Comparison of ENCODE assay signal across 30 cellular contexts in genomic region chr5:106324356-106324755, GRCh38.
"Had no signal": no experiment of that assay in that cellular context is flagged by ENCODE, and none has a peak within 500 bp of the region (broad histone marks: within the 10 kb centered on the region; RNA-seq: fewer than 3 reads in every experiment).

No MANE protein-coding gene starts in this region.

- DNase-seq: activated effector memory CD4-positive, alpha-beta T cell treated with anti-CD3 and anti-CD28 coated beads, Interleukin-2, amount 50 U/mL, for 16 hours; activated effector memory CD4-positive, alpha-beta T cell treated with Interleukin-2 at 50 U/mL for 16 hours; activated gamma-delta T cell; activated gamma-delta T cell treated with Interleukin-2 at 50 U/mL for 16 hours; activated naive CD4-positive, alpha-beta T cell; activated naive CD4-positive, alpha-beta T cell treated with anti-CD3 and anti-CD28 coated beads for 36 hours; activated naive CD4-positive, alpha-beta T cell treated with anti-CD3 and anti-CD28 coated beads, Interleukin-2, amount 10 ng/mL, durations not matched to agents 7 days and 5 days; activated naive CD4-positive, alpha-beta T cell treated with anti-CD3 and anti-CD28 coated beads, Interleukin-2, amount 50 U/mL, for 16 hours; activated naive CD4-positive, alpha-beta T cell treated with Interleukin-2 at 50 U/mL for 16 hours; activated naive CD8-positive, alpha-beta T cell treated with anti-CD3 and anti-CD28 coated beads for 36 hours; activated naive CD8-positive, alpha-beta T cell treated with anti-CD3 and anti-CD28 coated beads, Interleukin-2, amount 10 ng/mL, durations not matched to agents 7 days and 5 days; activated naive CD8-positive, alpha-beta T cell treated with anti-CD3 and anti-CD28 coated beads, Interleukin-2, amount 50 U/mL, for 24 hours; activated T-cell treated with anti-CD3 and anti-CD28 coated beads, Interleukin-2, amount 50 U/mL, for 1 hour; activated T-cell treated with anti-CD3 and anti-CD28 coated beads, Interleukin-2, amount 50 U/mL, for 24 hours; activated T-cell treated with anti-CD3 and anti-CD28 coated beads, Interleukin-2, amount 50 U/mL, for 4 hours; activated T-cell treated with anti-CD3 and anti-CD28 coated beads, Interleukin-2, amount 50 U/mL, for 48 hours; activated T-cell treated with anti-CD3 and anti-CD28 coated beads, Interleukin-2, amount 50 U/mL, for 72 hours; adrenal gland; amniotic stem cell; amygdala; anterior cingulate cortex; aorta; body of pancreas; brain microvascular endothelial cell; caudate nucleus; central memory CD4-positive, alpha-beta T cell; cerebellar nuclear complex had no signal

- H3K27ac ChIP-seq: adrenal gland, ascending aorta, body of pancreas, brain microvascular endothelial cell, breast epithelium, cardiac muscle cell had no signal

- H3K9me3 ChIP-seq: adrenal gland, ascending aorta, body of pancreas, breast epithelium had no signal

- H3K27me3 ChIP-seq: adrenal gland, ascending aorta, body of pancreas, brain microvascular endothelial cell, breast epithelium, cardiac muscle cell had no signal

- H3K36me3 ChIP-seq: adrenal gland, ascending aorta, brain microvascular endothelial cell, breast epithelium, cardiac muscle cell had no signal

- H3K4me1 ChIP-seq: adrenal gland, ascending aorta, body of pancreas, breast epithelium had no signal

- H3K4me3 ChIP-seq: adrenal gland, ascending aorta, body of pancreas, breast epithelium, cardiac muscle cell had no signal
